ENCODE assay signal across 1 cellular context in the genomic region with DNA sequence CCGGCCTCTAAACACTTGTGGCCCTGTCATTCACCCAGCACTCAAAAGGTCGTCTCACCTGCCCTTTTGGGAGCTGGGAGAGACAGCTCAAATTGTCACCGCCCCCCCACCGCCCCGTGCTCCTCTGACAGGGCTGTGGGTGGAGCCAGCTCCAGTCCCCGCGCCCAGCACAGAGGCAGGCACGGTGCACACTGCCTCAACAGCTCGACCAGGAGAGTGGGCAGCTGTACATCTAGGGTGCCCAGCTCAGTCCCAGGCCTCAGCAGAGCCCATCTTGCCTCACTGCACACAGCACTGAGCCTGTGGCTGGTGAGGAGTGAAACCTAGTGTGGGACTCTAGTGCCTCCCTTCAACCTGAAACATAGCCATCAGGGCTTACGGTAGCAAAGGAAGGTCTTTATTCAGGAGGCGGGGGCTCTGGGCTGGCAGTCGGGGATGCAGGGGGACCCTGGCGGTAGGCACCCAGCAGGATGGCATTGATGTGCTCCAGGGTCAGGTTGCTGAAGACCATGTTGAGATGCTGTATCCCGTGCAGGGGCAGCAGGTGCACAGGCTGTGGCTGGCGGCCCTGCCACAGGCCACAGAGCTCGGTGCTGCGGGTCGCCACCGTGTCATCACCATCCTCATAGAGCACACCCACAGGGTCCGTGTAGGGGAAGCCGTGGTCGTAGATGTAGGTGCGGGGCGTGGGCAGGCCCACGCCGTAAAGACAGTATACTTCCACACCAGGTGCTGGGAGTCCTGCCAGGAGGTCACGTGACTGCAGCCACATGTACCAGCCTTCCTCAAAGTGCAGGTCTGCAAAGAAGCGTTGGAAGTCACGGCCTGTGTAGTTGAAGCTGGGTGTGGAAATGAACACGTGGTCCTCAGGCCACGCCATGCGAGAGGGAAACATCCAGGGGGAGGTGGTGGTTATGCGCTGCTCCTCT.
TF ChIP-seq lines count a peak whose summit lies in the region.

No MANE protein-coding gene starts in this region.

TF ChIP-seq in HepG2, 621 proteins besides CTCF, POLR2A, EP300 and RAD21 (continued from another document):
- TF ChIP-seq, protein P1, sequence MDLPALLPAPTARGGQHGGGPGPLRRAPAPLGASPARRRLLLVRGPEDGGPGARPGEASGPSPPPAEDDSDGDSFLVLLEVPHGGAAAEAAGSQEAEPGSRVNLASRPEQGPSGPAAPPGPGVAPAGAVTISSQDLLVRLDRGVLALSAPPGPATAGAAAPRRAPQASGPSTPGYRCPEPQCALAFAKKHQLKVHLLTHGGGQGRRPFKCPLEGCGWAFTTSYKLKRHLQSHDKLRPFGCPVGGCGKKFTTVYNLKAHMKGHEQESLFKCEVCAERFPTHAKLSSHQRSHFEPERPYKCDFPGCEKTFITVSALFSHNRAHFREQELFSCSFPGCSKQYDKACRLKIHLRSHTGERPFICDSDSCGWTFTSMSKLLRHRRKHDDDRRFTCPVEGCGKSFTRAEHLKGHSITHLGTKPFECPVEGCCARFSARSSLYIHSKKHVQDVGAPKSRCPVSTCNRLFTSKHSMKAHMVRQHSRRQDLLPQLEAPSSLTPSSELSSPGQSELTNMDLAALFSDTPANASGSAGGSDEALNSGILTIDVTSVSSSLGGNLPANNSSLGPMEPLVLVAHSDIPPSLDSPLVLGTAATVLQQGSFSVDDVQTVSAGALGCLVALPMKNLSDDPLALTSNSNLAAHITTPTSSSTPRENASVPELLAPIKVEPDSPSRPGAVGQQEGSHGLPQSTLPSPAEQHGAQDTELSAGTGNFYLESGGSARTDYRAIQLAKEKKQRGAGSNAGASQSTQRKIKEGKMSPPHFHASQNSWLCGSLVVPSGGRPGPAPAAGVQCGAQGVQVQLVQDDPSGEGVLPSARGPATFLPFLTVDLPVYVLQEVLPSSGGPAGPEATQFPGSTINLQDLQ (CRISPR knock-in tag; IDR thresholded peaks at IDR 0.05), result no peak
- TF ChIP-seq ZNF333 (CRISPR knock-in tag; IDR thresholded peaks at IDR 0.05; ENCODE audit: borderline replicate concordance) (peak; percentile 57; the same call in 1 of the 2 replicates), ZFX (CRISPR knock-in tag; IDR thresholded peaks at IDR 0.05; ENCODE audit: low read depth) (peak; percentile 35; the same call in 1 of the 2 replicates), EED (CRISPR knock-in tag; IDR thresholded peaks at IDR 0.05) (0 out of 2 replicates have a peak, but pooled peaks have one; percentile 15), IRF2 (CRISPR knock-in tag; IDR thresholded peaks at IDR 0.05) (0 out of 2 replicates have a peak, but pooled peaks have one; percentile 16), JUNB (CRISPR knock-in tag; IDR thresholded peaks at IDR 0.05; ENCODE audit: borderline replicate concordance) (0 out of 2 replicates have a peak, but pooled peaks have one; percentile 14), GZF1 (CRISPR knock-in tag; IDR thresholded peaks at IDR 0.05) (0 out of 2 replicates have a peak, but pooled peaks have one; percentile 46), CHCHD3 (CRISPR knock-in tag; IDR thresholded peaks at IDR 0.05) (0 out of 2 replicates have a peak, but pooled peaks have one; percentile 62), KDM5A (IDR thresholded peaks at IDR 0.05; ENCODE audit: borderline replicate concordance, low read length) (no peak), ZNF788 (CRISPR knock-in tag; IDR thresholded peaks at IDR 0.05; ENCODE audit: borderline replicate concordance) (0 out of 2 replicates have a peak, but pooled peaks have one; percentile 43), POLR2G (IDR thresholded peaks at IDR 0.05; ENCODE audit: low read depth, low read length) (peak; percentile 46), ZNF619 (CRISPR knock-in tag; IDR thresholded peaks at IDR 0.05) (peak; percentile 66; the same call in 1 of the 2 replicates), ZNF264 (CRISPR knock-in tag; IDR thresholded peaks at IDR 0.05) (no peak), RBM22 (optimal IDR thresholded peaks at IDR 0.05; ENCODE audit: low read length) (peak; percentile 79), REPIN1 (CRISPR knock-in tag; IDR thresholded peaks at IDR 0.05; ENCODE audit: borderline replicate concordance, low read depth) (peak; percentile 69; the same call in 1 of the 2 replicates), ARNT (IDR thresholded peaks at IDR 0.05) (no peak), MED13 (CRISPR knock-in tag; IDR thresholded peaks at IDR 0.05) (no peak), HNF4G (IDR thresholded peaks at IDR 0.05; ENCODE audit: borderline replicate concordance, low read depth, low read length) (no peak), HNF4G (CRISPR knock-in tag; IDR thresholded peaks at IDR 0.05; ENCODE audit: borderline replicate concordance, low read depth) (0 out of 2 replicates have a peak, but pooled peaks have one; percentile 34), ZNF326 (CRISPR knock-in tag; IDR thresholded peaks at IDR 0.05; ENCODE audit: borderline replicate concordance) (peak; percentile 72; the same call in 1 of the 2 replicates)
- TF ChIP-seq, protein P2, sequence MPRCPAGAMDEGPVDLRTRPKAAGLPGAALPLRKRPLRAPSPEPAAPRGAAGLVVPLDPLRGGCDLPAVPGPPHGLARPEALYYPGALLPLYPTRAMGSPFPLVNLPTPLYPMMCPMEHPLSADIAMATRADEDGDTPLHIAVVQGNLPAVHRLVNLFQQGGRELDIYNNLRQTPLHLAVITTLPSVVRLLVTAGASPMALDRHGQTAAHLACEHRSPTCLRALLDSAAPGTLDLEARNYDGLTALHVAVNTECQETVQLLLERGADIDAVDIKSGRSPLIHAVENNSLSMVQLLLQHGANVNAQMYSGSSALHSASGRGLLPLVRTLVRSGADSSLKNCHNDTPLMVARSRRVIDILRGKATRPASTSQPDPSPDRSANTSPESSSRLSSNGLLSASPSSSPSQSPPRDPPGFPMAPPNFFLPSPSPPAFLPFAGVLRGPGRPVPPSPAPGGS (CRISPR knock-in tag; IDR thresholded peaks at IDR 0.05), result peak; percentile 63; the same call in 1 of the 2 replicates
- TF ChIP-seq, protein P3, sequence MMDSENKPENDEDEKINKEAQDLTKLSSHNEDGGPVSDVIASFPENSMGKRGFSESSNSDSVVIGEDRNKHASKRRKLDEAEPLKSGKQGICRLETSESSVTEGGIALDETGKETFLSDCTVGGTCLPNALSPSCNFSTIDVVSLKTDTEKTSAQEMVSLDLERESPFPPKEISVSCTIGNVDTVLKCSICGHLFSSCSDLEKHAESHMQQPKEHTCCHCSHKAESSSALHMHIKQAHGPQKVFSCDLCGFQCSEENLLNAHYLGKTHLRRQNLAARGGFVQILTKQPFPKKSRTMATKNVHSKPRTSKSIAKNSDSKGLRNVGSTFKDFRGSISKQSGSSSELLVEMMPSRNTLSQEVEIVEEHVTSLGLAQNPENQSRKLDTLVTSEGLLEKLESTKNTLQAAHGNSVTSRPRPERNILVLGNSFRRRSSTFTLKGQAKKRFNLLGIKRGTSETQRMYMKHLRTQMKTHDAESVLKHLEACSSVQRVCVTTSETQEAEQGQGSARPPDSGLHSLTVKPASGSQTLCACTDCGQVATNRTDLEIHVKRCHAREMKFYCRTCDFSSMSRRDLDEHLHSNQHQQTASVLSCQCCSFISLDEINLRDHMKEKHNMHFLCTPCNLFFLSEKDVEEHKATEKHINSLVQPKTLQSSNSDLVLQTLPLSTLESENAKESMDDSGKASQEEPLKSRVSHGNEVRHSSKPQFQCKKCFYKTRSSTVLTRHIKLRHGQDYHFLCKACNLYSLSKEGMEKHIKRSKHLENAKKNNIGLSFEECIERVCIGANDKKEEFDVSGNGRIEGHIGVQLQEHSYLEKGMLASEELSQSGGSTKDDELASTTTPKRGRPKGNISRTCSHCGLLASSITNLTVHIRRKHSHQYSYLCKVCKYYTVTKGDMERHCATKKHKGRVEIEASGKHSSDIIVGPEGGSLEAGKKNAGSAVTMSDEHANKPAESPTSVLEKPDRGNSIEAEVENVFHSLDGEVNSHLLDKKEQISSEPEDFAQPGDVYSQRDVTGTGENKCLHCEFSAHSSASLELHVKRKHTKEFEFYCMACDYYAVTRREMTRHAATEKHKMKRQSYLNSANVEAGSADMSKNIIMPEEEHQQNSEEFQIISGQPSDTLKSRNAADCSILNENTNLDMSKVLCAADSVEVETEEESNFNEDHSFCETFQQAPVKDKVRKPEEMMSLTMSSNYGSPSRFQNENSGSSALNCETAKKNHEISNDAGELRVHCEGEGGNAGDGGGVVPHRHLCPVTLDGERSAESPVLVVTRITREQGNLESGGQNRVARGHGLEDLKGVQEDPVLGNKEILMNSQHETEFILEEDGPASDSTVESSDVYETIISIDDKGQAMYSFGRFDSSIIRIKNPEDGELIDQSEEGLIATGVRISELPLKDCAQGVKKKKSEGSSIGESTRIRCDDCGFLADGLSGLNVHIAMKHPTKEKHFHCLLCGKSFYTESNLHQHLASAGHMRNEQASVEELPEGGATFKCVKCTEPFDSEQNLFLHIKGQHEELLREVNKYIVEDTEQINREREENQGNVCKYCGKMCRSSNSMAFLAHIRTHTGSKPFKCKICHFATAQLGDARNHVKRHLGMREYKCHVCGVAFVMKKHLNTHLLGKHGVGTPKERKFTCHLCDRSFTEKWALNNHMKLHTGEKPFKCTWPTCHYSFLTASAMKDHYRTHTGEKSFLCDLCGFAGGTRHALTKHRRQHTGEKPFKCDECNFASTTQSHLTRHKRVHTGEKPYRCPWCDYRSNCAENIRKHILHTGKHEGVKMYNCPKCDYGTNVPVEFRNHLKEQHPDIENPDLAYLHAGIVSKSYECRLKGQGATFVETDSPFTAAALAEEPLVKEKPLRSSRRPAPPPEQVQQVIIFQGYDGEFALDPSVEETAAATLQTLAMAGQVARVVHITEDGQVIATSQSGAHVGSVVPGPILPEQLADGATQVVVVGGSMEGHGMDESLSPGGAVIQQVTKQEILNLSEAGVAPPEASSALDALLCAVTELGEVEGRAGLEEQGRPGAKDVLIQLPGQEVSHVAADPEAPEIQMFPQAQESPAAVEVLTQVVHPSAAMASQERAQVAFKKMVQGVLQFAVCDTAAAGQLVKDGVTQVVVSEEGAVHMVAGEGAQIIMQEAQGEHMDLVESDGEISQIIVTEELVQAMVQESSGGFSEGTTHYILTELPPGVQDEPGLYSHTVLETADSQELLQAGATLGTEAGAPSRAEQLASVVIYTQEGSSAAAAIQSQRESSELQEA (CRISPR knock-in tag; IDR thresholded peaks at IDR 0.05; ENCODE audit: not compliant biosample characterization), result peak; percentile 52
- TF ChIP-seq, protein P4, sequence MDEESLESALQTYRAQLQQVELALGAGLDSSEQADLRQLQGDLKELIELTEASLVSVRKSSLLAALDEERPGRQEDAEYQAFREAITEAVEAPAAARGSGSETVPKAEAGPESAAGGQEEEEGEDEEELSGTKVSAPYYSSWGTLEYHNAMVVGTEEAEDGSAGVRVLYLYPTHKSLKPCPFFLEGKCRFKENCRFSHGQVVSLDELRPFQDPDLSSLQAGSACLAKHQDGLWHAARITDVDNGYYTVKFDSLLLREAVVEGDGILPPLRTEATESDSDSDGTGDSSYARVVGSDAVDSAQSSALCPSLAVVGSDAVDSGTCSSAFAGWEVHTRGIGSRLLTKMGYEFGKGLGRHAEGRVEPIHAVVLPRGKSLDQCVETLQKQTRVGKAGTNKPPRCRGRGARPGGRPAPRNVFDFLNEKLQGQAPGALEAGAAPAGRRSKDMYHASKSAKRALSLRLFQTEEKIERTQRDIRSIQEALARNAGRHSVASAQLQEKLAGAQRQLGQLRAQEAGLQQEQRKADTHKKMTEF (CRISPR knock-in tag; IDR thresholded peaks at IDR 0.05), result 0 out of 2 replicates have a peak, but pooled peaks have one; percentile 7
- TF ChIP-seq, protein P5, sequence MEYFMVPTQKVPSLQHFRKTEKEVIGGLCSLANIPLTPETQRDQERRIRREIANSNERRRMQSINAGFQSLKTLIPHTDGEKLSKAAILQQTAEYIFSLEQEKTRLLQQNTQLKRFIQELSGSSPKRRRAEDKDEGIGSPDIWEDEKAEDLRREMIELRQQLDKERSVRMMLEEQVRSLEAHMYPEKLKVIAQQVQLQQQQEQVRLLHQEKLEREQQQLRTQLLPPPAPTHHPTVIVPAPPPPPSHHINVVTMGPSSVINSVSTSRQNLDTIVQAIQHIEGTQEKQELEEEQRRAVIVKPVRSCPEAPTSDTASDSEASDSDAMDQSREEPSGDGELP (IDR thresholded peaks at IDR 0.05; ENCODE audit: borderline replicate concordance, low read depth), result no peak
- TF ChIP-seq, protein P6, sequence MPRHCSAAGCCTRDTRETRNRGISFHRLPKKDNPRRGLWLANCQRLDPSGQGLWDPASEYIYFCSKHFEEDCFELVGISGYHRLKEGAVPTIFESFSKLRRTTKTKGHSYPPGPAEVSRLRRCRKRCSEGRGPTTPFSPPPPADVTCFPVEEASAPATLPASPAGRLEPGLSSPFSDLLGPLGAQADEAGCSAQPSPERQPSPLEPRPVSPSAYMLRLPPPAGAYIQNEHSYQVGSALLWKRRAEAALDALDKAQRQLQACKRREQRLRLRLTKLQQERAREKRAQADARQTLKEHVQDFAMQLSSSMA (CRISPR knock-in tag; IDR thresholded peaks at IDR 0.05), result 0 out of 2 replicates have a peak, but pooled peaks have one; percentile 28
- TF ChIP-seq, protein P7, sequence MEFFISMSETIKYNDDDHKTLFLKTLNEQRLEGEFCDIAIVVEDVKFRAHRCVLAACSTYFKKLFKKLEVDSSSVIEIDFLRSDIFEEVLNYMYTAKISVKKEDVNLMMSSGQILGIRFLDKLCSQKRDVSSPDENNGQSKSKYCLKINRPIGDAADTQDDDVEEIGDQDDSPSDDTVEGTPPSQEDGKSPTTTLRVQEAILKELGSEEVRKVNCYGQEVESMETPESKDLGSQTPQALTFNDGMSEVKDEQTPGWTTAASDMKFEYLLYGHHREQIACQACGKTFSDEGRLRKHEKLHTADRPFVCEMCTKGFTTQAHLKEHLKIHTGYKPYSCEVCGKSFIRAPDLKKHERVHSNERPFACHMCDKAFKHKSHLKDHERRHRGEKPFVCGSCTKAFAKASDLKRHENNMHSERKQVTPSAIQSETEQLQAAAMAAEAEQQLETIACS (CRISPR knock-in tag; IDR thresholded peaks at IDR 0.05), result no peak
